In the genomic region with DNA sequence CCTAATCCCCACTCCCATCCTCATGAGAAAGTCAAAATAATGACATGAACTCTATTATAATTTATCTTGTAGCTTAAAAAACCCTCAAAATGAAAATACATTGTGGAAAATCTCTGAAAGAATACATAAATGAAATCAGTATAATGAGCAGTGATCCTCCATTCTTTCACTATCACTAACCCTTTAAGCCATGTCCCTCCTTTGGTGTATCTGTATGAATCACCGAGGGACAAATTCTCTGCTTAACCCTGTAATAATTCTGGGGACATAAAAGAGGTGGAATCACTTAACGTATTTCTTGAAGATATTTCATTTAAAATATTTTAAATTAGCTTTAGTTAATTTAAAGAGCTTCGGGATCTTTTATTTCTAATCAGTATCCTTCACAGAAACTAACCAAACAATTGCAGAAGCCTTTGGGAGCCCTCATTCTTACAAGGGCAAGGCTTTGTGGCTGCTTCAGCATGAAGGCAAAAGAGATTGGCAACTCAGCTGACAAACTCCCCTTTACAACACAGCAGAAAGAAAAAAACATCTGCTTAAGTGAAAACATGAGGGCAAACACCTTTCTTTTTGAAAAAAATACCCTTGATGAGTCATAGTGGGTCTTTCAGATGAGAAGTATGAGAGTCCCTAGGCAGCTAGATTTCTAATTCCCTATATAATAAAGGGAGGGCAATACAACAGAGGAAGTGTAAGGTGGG, we compare ENCODE assay signal across 10 cellular contexts. TPM values are rescaled to one million over a fixed set of nuclear protein-coding genes. Genes with fewer than 3 reads are reported as not detected.
A peak's percentile ranks its signal among the peaks of the same experiment; 100 is the strongest.
DNase-seq lines count a peak whose midpoint lies in the region; ATAC-seq and TF ChIP-seq lines count a peak whose summit lies in the region.
"Had no signal": no experiment of that assay in that cellular context is flagged by ENCODE, and none has a peak within 500 bp of the region (broad histone marks: within the 10 kb centered on the region; RNA-seq: fewer than 3 reads in every experiment).

No MANE protein-coding gene starts in this region.

- no peaks in the 10 kb centered on the region for H3K9me3 ChIP-seq in esophagus squamous epithelium
- H3K9me3 ChIP-seq: BLaER1 had no signal

- TF ChIP-seq CTCF in GM10266 (IDR thresholded peaks at IDR 0.05; ENCODE audit: control insufficient read depth, insufficient read depth, low read depth, missing control alignments) (no peak), esophagus squamous epithelium (IDR thresholded peaks at IDR 0.05) (no peak)

- no peaks in the 10 kb centered on the region for H3K27me3 ChIP-seq in esophagus squamous epithelium
- H3K27me3 ChIP-seq: BLaER1 had no signal

- no peak overlapping the region for H3K4me3 ChIP-seq in esophagus squamous epithelium
- H3K4me3 ChIP-seq: BLaER1 had no signal

- H3K36me3 ChIP-seq in esophagus squamous epithelium: no peaks in the 10 kb centered on the region
- H3K36me3 ChIP-seq: BLaER1 had no signal

- intact Hi-C loops in esophagus squamous epithelium (cut with DNase I): no loop called here

- H3K27ac ChIP-seq in esophagus squamous epithelium: no peak overlapping the region
- H3K27ac ChIP-seq: BLaER1 had no signal

- ATAC-seq in GM19324 (IDR thresholded peaks at IDR 0.05; ENCODE audit: low FRiP score, unreplicated experiment) (peak; percentile 78), HG02798 (IDR thresholded peaks at IDR 0.05; ENCODE audit: poor library complexity, unreplicated experiment) (peak; percentile 96), HG03571 (IDR thresholded peaks at IDR 0.05; ENCODE audit: unreplicated experiment) (peak; percentile 88)

- no peak for TF ChIP-seq POLR2A in esophagus squamous epithelium (IDR thresholded peaks at IDR 0.05)

- WGBS in esophagus squamous epithelium, 2 donors: 80 to 87% methylated on average over 3 of the region's 3 CpGs

- peaks cover 0 to under 1% (median 0%) of the 10 kb centered on the region in 3 donors for H3K4me1 ChIP-seq in esophagus squamous epithelium
- H3K4me1 ChIP-seq: BLaER1 had no signal

- peak; percentile 35 for DNase-seq in GM10266 (ENCODE audit: extremely low spot score)
- DNase-seq in NOMO-1 (lab: John Stamatoyannopoulos, UW; ENCODE audit: unreplicated experiment in 2 of 2): no peak
- DNase-seq in epidermal melanocyte (ENCODE audit: insufficient read length, low spot score): no peak
- no peak for DNase-seq in cerebellar nuclear complex (lab: John Stamatoyannopoulos, UW)
- DNase-seq in esophagus squamous epithelium (lab: John Stamatoyannopoulos, UW): no peak
- DNase-seq: NCI-H1417 had no signal

RNA-seq across cellular contexts. Expression of gene ALCAM, which starts 44.0 kb away (rescaled TPM):
- 10 to 100 TPM in 1 of 4 donors, 1 to 10 TPM in 3; 4.6 to 18.9 (median 8.0) TPM for total RNA-seq in esophagus squamous epithelium
